Comparison of ENCODE assay signal across 26 cellular contexts in genomic region chr9:21234153-21234687, GRCh38. TPM values are rescaled to one million over a fixed set of nuclear protein-coding genes. Genes with fewer than 3 reads are reported as not detected.
DNase-seq lines count a peak whose midpoint lies in the region; TF ChIP-seq lines count a peak whose summit lies in the region.
"Had no signal": no experiment of that assay in that cellular context is flagged by ENCODE, and none has a peak within 500 bp of the region (broad histone marks: within the 10 kb centered on the region; RNA-seq: fewer than 3 reads in every experiment).

No MANE protein-coding gene starts in this region.

- H3K36me3 Mint-ChIP-seq in osteocyte (ENCODE audit: unreplicated experiment) (no peaks in the 10 kb centered on the region), type B pancreatic cell (no peaks in the 10 kb centered on the region)
- H3K36me3 Mint-ChIP-seq: CD14-positive monocyte; CD4-positive, alpha-beta memory T cell; CD4-positive, CD25-positive, alpha-beta regulatory T cell; CD8-positive, alpha-beta memory T cell had no signal

- DNase-seq in mesenteric fat pad (ENCODE audit: low spot score): peak; percentile 71
- peak; percentile 73 for DNase-seq in osteocyte (ENCODE audit: extremely low spot score, unreplicated experiment)
- DNase-seq in type B pancreatic cell (ENCODE audit: extremely low spot score, unreplicated experiment): peak; percentile 53
- DNase-seq in ACHN: no peak
- DNase-seq in activated CD4-positive, alpha-beta T cell treated with anti-CD3 and anti-CD28 coated beads, Interleukin-2, amount 50 U/mL, for 4 hours: no peak
- no peak for DNase-seq in AG20443 (ENCODE audit: low spot score)
- no peak for DNase-seq in germinal center (ENCODE audit: low spot score)
- DNase-seq: 8988T; BE2C; C1 segment of cervical spinal cord; CD4-positive, alpha-beta memory T cell; CD4-positive, CD25-positive, alpha-beta regulatory T cell; CD8-positive, alpha-beta memory T cell; COR-L47; DMS 273 treated with DMSO at 0.1 percent for 48 hours; DMS153; DMS53; DMS79; DND-41; EL; GDM1 had no signal

- H3K4me1 Mint-ChIP-seq in osteocyte (ENCODE audit: unreplicated experiment): no peaks in the 10 kb centered on the region
- no peaks in the 10 kb centered on the region for H3K4me1 Mint-ChIP-seq in type B pancreatic cell (ENCODE audit: unreplicated experiment)

- H3K27me3 Mint-ChIP-seq in osteocyte (ENCODE audit: unreplicated experiment) (peaks cover 45% of the 10 kb centered on the region), type B pancreatic cell (peaks cover 16% of the 10 kb centered on the region)

- no peak for TF ChIP-seq CTCF in osteocyte (IDR thresholded peaks at IDR 0.05)
- no peak for TF ChIP-seq CTCF in type B pancreatic cell (conservative IDR thresholded peaks at IDR 0.05)

- H3K27ac Mint-ChIP-seq in osteocyte (ENCODE audit: unreplicated experiment): no peak overlapping the region
- H3K27ac Mint-ChIP-seq in type B pancreatic cell: no peak overlapping the region
- H3K27ac Mint-ChIP-seq: CD14-positive monocyte; CD4-positive, CD25-positive, alpha-beta regulatory T cell had no signal

- H3K4me3 Mint-ChIP-seq in osteocyte (ENCODE audit: unreplicated experiment) (no peak overlapping the region), type B pancreatic cell (no peak overlapping the region)
- H3K4me3 Mint-ChIP-seq: CD14-positive monocyte; CD4-positive, alpha-beta memory T cell; CD4-positive, CD25-positive, alpha-beta regulatory T cell; CD8-positive, alpha-beta memory T cell had no signal

- H3K9me3 Mint-ChIP-seq in osteocyte (ENCODE audit: unreplicated experiment) (no peaks in the 10 kb centered on the region), type B pancreatic cell (no peaks in the 10 kb centered on the region)
- H3K9me3 Mint-ChIP-seq: CD14-positive monocyte; CD4-positive, alpha-beta memory T cell; CD8-positive, alpha-beta memory T cell had no signal

- in situ Hi-C loops in ACHN (cut with HindIII; ENCODE audit: low pct_ligation_motif_present, low pct_unique_long_range_greater_than_20kb, low sequenced_read_pairs): no loop called here

RNA-seq across cellular contexts. Expression of gene IFNA14, which starts 5.6 kb away (rescaled TPM):
- total RNA-seq in mesenteric fat pad (not detected), osteocyte (not detected in 2 replicates), type B pancreatic cell (ENCODE audit: low replicate concordance) (not detected in 2 replicates)
- total RNA-seq: A673; CD4-positive, alpha-beta memory T cell; CD4-positive, CD25-positive, alpha-beta regulatory T cell; CD8-positive, alpha-beta memory T cell; Daoy; G401; GM12878 had no signal

RNA-seq across cellular contexts. Expression of gene IFNA17, which starts 6.2 kb away (rescaled TPM):
- not detected for total RNA-seq in mesenteric fat pad
- not detected in 2 replicates for total RNA-seq in osteocyte
- not detected in 2 replicates for total RNA-seq in type B pancreatic cell (ENCODE audit: low replicate concordance)
- total RNA-seq: A673; CD4-positive, alpha-beta memory T cell; CD4-positive, CD25-positive, alpha-beta regulatory T cell; CD8-positive, alpha-beta memory T cell; Daoy; G401; GM12878 had no signal

RNA-seq across cellular contexts. Expression of gene IFNA16, which starts 17.1 kb away (rescaled TPM):
- total RNA-seq in mesenteric fat pad: not detected
- not detected in 2 replicates for total RNA-seq in osteocyte
- total RNA-seq in type B pancreatic cell (ENCODE audit: low replicate concordance): not detected in 2 replicates
- total RNA-seq: A673; CD4-positive, alpha-beta memory T cell; CD4-positive, CD25-positive, alpha-beta regulatory T cell; CD8-positive, alpha-beta memory T cell; Daoy; G401; GM12878 had no signal

RNA-seq across cellular contexts. Expression of gene IFNA10, which starts 27.3 kb away (rescaled TPM):
- total RNA-seq in mesenteric fat pad (not detected), osteocyte (not detected in 2 replicates), type B pancreatic cell (ENCODE audit: low replicate concordance) (not detected in 2 replicates)
- total RNA-seq: A673; CD4-positive, alpha-beta memory T cell; CD4-positive, CD25-positive, alpha-beta regulatory T cell; CD8-positive, alpha-beta memory T cell; Daoy; G401; GM12878 had no signal

RNA-seq across cellular contexts. Expression of gene IFNA7, which starts 32.2 kb away (rescaled TPM):
- total RNA-seq in mesenteric fat pad (not detected), osteocyte (not detected in 2 replicates), type B pancreatic cell (ENCODE audit: low replicate concordance) (not detected in 2 replicates)
- total RNA-seq: A673; CD4-positive, alpha-beta memory T cell; CD4-positive, CD25-positive, alpha-beta regulatory T cell; CD8-positive, alpha-beta memory T cell; Daoy; G401; GM12878 had no signal

Comparison
In these comparisons a context has a peak if more than half of its experiments do, and no peak if none do; other contexts are left out.
1. DNase-seq: peak in mesenteric fat pad (single experiment), osteocyte (single experiment) and type B pancreatic cell (single experiment); none in ACHN (single experiment), activated CD4-positive, alpha-beta T cell treated with anti-CD3 and anti-CD28 coated beads, Interleukin-2, amount 50 U/mL, for 4 hours (0 of 2), AG20443 (single experiment) and germinal center (single experiment).